In genomic region chr18:37516361-37516853, GRCh38 we compare ENCODE assay signal across 29 cellular contexts. TPM values are rescaled to one million over a fixed set of nuclear protein-coding genes. Genes with fewer than 3 reads are reported as not detected.
"Had no signal": no experiment of that assay in that cellular context is flagged by ENCODE, and none has a peak within 500 bp of the region (broad histone marks: within the 10 kb centered on the region; RNA-seq: fewer than 3 reads in every experiment).

No MANE protein-coding gene starts in this region.

- H3K9me3 ChIP-seq: adrenal gland, MG63, Peyer's patch, SJSA1 had no signal

- H3K27ac ChIP-seq: adrenal gland, Peyer's patch, RWPE1, SJSA1, VCaP had no signal

- H3K27ac Mint-ChIP-seq: activated CD4-positive, alpha-beta memory T cell treated with anti-CD3 and anti-CD28 coated beads, Interleukin-2, amount 10 ng/mL, durations not matched to agents 7 days and 5 days; activated naive CD8-positive, alpha-beta T cell treated with anti-CD3 and anti-CD28 coated beads, Interleukin-2, amount 10 ng/mL, durations not matched to agents 7 days and 5 days; activated T-helper 2 cell treated with anti-CD3 and anti-CD28 coated beads, Interferon-gamma antibody, Interleukin-2, Interleukin-4, amounts not matched to agents 10 μg/mL and 5 μg/mL and 100 μg/mL, durations not matched to agents 14 hours and 24 hours and 36 hours; T-cell had no signal

- H3K9me3 Mint-ChIP-seq: activated CD4-positive, alpha-beta memory T cell treated with anti-CD3 and anti-CD28 coated beads, Interleukin-2, amount 10 ng/mL, durations not matched to agents 7 days and 5 days; activated naive CD8-positive, alpha-beta T cell treated with anti-CD3 and anti-CD28 coated beads, Interleukin-2, amount 10 ng/mL, durations not matched to agents 7 days and 5 days; activated T-helper 2 cell treated with anti-CD3 and anti-CD28 coated beads, Interferon-gamma antibody, Interleukin-2, Interleukin-4, amounts not matched to agents 10 μg/mL and 5 μg/mL and 100 μg/mL, durations not matched to agents 14 hours and 24 hours and 36 hours had no signal

- DNase-seq: activated CD4-positive, alpha-beta memory T cell treated with anti-CD3 and anti-CD28 coated beads, Interleukin-2, amount 10 ng/mL, durations not matched to agents 7 days and 5 days; activated CD4-positive, alpha-beta T cell treated with anti-CD3 and anti-CD28 coated beads, Interleukin-2, amount 50 U/mL, for 1 hour; activated CD4-positive, CD25-positive, alpha-beta regulatory T cell; activated gamma-delta T cell treated with Interleukin-2 at 50 U/mL for 16 hours; activated naive CD4-positive, alpha-beta T cell treated with anti-CD3 and anti-CD28 coated beads, Interleukin-2, amount 50 U/mL, for 16 hours; activated naive CD8-positive, alpha-beta T cell treated with anti-CD3 and anti-CD28 coated beads, Interleukin-2, amount 10 ng/mL, durations not matched to agents 7 days and 5 days; activated T-cell treated with anti-CD3 and anti-CD28 coated beads for 4 hours; activated T-cell treated with anti-CD3 and anti-CD28 coated beads, Interleukin-2, amount 50 U/mL, for 48 hours; adrenal gland; cerebellar nuclear complex; MG63; MV-4-11; NCI-H1092 treated with DMSO at 0.1 percent for 48 hours; NCI-H1436; NCI-H1694 treated with DMSO at 0.1 percent for 48 hours; NCI-H2029 treated with DMSO at 0.1 percent for 48 hours; NCI-H524 treated with DMSO at 0.1 percent for 48 hours; NCI-H774; NK-92 treated with Interleukin-12 subunit alpha and Interleukin-12 subunit beta, amount 100 ng/mL, for 24 hours; Peyer's patch; SHP77; T-cell; T-helper 2 cell; T1000 had no signal

- H3K36me3 Mint-ChIP-seq: activated naive CD8-positive, alpha-beta T cell treated with anti-CD3 and anti-CD28 coated beads, Interleukin-2, amount 10 ng/mL, durations not matched to agents 7 days and 5 days; T-cell had no signal

- H3K4me1 ChIP-seq: adrenal gland, Peyer's patch, SJSA1 had no signal

- H3K36me3 ChIP-seq: adrenal gland, MG63, Peyer's patch, SJSA1 had no signal

- H3K4me3 Mint-ChIP-seq: activated CD4-positive, alpha-beta memory T cell treated with anti-CD3 and anti-CD28 coated beads, Interleukin-2, amount 10 ng/mL, durations not matched to agents 7 days and 5 days; activated naive CD8-positive, alpha-beta T cell treated with anti-CD3 and anti-CD28 coated beads, Interleukin-2, amount 10 ng/mL, durations not matched to agents 7 days and 5 days; T-cell had no signal

- H3K27me3 ChIP-seq: adrenal gland, MG63, Peyer's patch, SJSA1 had no signal

- H3K4me1 Mint-ChIP-seq: activated CD4-positive, alpha-beta memory T cell treated with anti-CD3 and anti-CD28 coated beads, Interleukin-2, amount 10 ng/mL, durations not matched to agents 7 days and 5 days; activated naive CD8-positive, alpha-beta T cell treated with anti-CD3 and anti-CD28 coated beads, Interleukin-2, amount 10 ng/mL, durations not matched to agents 7 days and 5 days; T-cell had no signal

- H3K4me3 ChIP-seq: adrenal gland, MG63, Peyer's patch, SJSA1 had no signal

RNA-seq across cellular contexts. Expression of gene CELF4, which starts 49.2 kb away (rescaled TPM):
- total RNA-seq: activated CD4-positive, alpha-beta memory T cell treated with anti-CD3 and anti-CD28 coated beads, Interleukin-2, amount 10 ng/mL, durations not matched to agents 7 days and 5 days; activated CD8-positive, alpha-beta memory T cell treated with anti-CD3 and anti-CD28 coated beads for 36 hours; activated naive CD8-positive, alpha-beta T cell treated with anti-CD3 and anti-CD28 coated beads, Interleukin-2, amount 10 ng/mL, durations not matched to agents 7 days and 5 days; activated T-helper 2 cell treated with anti-CD3 and anti-CD28 coated beads, Interferon-gamma antibody, Interleukin-2, Interleukin-4, amounts not matched to agents 10 μg/mL and 5 μg/mL and 100 μg/mL, durations not matched to agents 14 hours and 24 hours and 36 hours; SJSA1; T-cell had no signal
